Comparison of ENCODE assay signal across 26 cellular contexts in genomic region chr2:62662131-62662530, GRCh38. TPM values are rescaled to one million over a fixed set of nuclear protein-coding genes. Genes with fewer than 3 reads are reported as not detected.
DNase-seq lines count a peak whose midpoint lies in the region; ATAC-seq, FAIRE-seq and TF ChIP-seq lines count a peak whose summit lies in the region.
"Had no signal": no experiment of that assay in that cellular context is flagged by ENCODE, and none has a peak within 500 bp of the region (broad histone marks: within the 10 kb centered on the region; RNA-seq: fewer than 3 reads in every experiment).

No MANE protein-coding gene starts in this region.

- in situ Hi-C loops in IMR-90 (cut with MboI; ENCODE audit: low sequenced_read_pairs) = no loop called here

- peak overlapping the region; percentile 56; the same call in 1 of the 3 replicates for H2BK15ac ChIP-seq in IMR-90 (ENCODE audit: low read depth, low read length)
- H2BK15ac ChIP-seq in neuronal stem cell (ENCODE audit: low read length) = no peak overlapping the region

- POLR2A ChIA-PET in IMR-90 (lab: Charles Lee; ENCODE audit: unreplicated experiment) = no interaction called here

- no TSS peak for BruUV-seq in IMR-90 (replicated peaks; lab: Mats Ljungman, UMichigan)

- H2BK5ac ChIP-seq in IMR-90 (ENCODE audit: low read depth, low read length, poor library complexity, severe bottlenecking) (peak overlapping the region; percentile 48), neuronal stem cell (ENCODE audit: low read length) (no peak overlapping the region)

- no peaks in the 10 kb centered on the region for H4K20me1 ChIP-seq in IMR-90 (ENCODE audit: insufficient read depth, low read length)

- TF ChIP-seq POLR2A in IMR-90 (IDR thresholded peaks at IDR 0.05; ENCODE audit: low read depth, low read length) = no peak

- H2BK12ac ChIP-seq in neuronal stem cell (ENCODE audit: low read length) = no peak overlapping the region

- H3K9ac ChIP-seq in IMR-90 (ENCODE audit: low read depth, low read length) = no peak overlapping the region
- no peak overlapping the region for H3K9ac ChIP-seq in muscle layer of colon (ENCODE audit: low read length)
- no peak overlapping the region for H3K9ac ChIP-seq in subcutaneous abdominal adipose tissue (ENCODE audit: low read length in 5 of 5)
- H3K9ac ChIP-seq in neuronal stem cell (ENCODE audit: low read depth, low read length, poor library complexity) = no peak overlapping the region

- H4K8ac ChIP-seq in IMR-90 (ENCODE audit: low read depth in 2 of 2, low read length in 2 of 2) = peak overlapping the region in 1 of 2 experiments; percentile 38; a peak in 2 of 4 replicates
- no peak overlapping the region for H4K8ac ChIP-seq in neuronal stem cell (ENCODE audit: low read depth, low read length)

- ATAC-seq in IMR-90 (ENCODE audit: low read depth) (no peak), HG02885 (IDR thresholded peaks at IDR 0.05; ENCODE audit: poor library complexity, unreplicated experiment) (no peak)
- ATAC-seq: activated CD4-positive, alpha-beta T cell treated with anti-CD3 and anti-CD28 coated beads for 36 hours; activated CD8-positive, alpha-beta T cell treated with anti-CD3 and anti-CD28 coated beads, Interleukin-2, amount 10 ng/mL, durations not matched to agents 7 days and 5 days had no signal

- H2BK120ac ChIP-seq in IMR-90 (ENCODE audit: low read depth, low read length) (peak overlapping the region; percentile 88), neuronal stem cell (ENCODE audit: low read depth, low read length) (no peak overlapping the region)

- H2BK20ac ChIP-seq in IMR-90 (ENCODE audit: low read depth, low read length) = peak overlapping the region; percentile 50

- H3K4me3 ChIP-seq in IMR-90 (ENCODE audit: insufficient read depth, low read depth, low read length) (no peak overlapping the region), muscle layer of colon (ENCODE audit: low read depth in 1 of 2, low read length in 2 of 2) (no peak overlapping the region), subcutaneous abdominal adipose tissue (ENCODE audit: low read depth in 1 of 5, low read length in 5 of 5) (peak overlapping the region in 1 of 5 donors; percentile 7), neuronal stem cell (ENCODE audit: low read length in 2 of 2) (no peak overlapping the region)
- H3K4me3 ChIP-seq: lung, MG63, Peyer's patch, stomach, upper lobe of left lung had no signal

- H4K5ac ChIP-seq in IMR-90 (ENCODE audit: low read depth, low read length) = peak overlapping the region; percentile 76

- DNase-seq in IMR-90 (no peak), epithelial cell of prostate (ENCODE audit: low read depth, low spot score) (no peak), neuronal stem cell (ENCODE audit: low spot score) (no peak), RCC 7860 (ENCODE audit: low spot score) (no peak), HuH-7.5 (ENCODE audit: low spot score) (no peak)
- DNase-seq: activated CD4-positive, alpha-beta T cell treated with anti-CD3 and anti-CD28 coated beads for 36 hours; activated CD8-positive, alpha-beta T cell treated with anti-CD3 and anti-CD28 coated beads, Interleukin-2, amount 10 ng/mL, durations not matched to agents 7 days and 5 days; activated effector memory CD4-positive, alpha-beta T cell treated with Interleukin-2 at 50 U/mL for 16 hours; activated naive CD8-positive, alpha-beta T cell treated with anti-CD3 and anti-CD28 coated beads for 36 hours; DMS53; glutamatergic neuron; KBM-7; kidney glomerular epithelial cell; MG63; NCI-H2081; NCI-H226; Peyer's patch; small intestine; stimulated activated CD4-positive, alpha-beta T cell treated with anti-CD3 and anti-CD28 coated beads, Interleukin-1b, Interleukin-23, amount 100 ng/mL, for 48 hours; stimulated activated CD8-positive, alpha-beta memory T cell treated with anti-CD3 and anti-CD28 coated beads, Interleukin-4, amount 100 ng/mL, for 48 hours; stomach; upper lobe of left lung had no signal

- intact Hi-C loops in IMR-90 (cut with micrococcal nuclease) = loop anchor here (2.0 to 5.0 kb wide), 3 partner anchors 85 to 205 kb away; no protein-coding TSS in a partner anchor

- H3K27me3 ChIP-seq in IMR-90 (ENCODE audit: control insufficient read depth, insufficient read depth, low read length) (no peaks in the 10 kb centered on the region), muscle layer of colon (ENCODE audit: control insufficient read depth in 1 of 2, insufficient read depth in 2 of 2, low read length in 2 of 2) (no peaks in the 10 kb centered on the region), subcutaneous abdominal adipose tissue (ENCODE audit: control insufficient read depth in 5 of 5, insufficient read depth in 4 of 5, low read length in 5 of 5) (no peaks in the 10 kb centered on the region), neuronal stem cell (ENCODE audit: control insufficient read depth in 3 of 3, insufficient read depth in 3 of 3, low read depth in 1 of 3, low read length in 3 of 3) (no peaks in the 10 kb centered on the region)
- H3K27me3 ChIP-seq: MG63, Peyer's patch, stomach, upper lobe of left lung had no signal

- dilution Hi-C loops in IMR-90 (cut with HindIII; ENCODE audit: low sequenced_read_pairs, unreplicated experiment) = no loop called here

- H4K91ac ChIP-seq in IMR-90 (ENCODE audit: insufficient read depth, low read depth, low read length) (peak overlapping the region; percentile 95; the same call in 1 of the 2 replicates), neuronal stem cell (ENCODE audit: low read depth, low read length, poor library complexity) (no peak overlapping the region)

- H3K14ac ChIP-seq in IMR-90 (replicated peaks; ENCODE audit: low read depth, low read length) = peak overlapping the region; percentile 87
- H3K14ac ChIP-seq in neuronal stem cell (ENCODE audit: low read length) = no peak overlapping the region

- no peak for FAIRE-seq in RCC 7860 (lab: Jason Lieb, UNC)
- FAIRE-seq: small intestine had no signal

- H3K36me3 ChIP-seq in IMR-90 (ENCODE audit: control insufficient read depth, insufficient read depth, low read length) (no peaks in the 10 kb centered on the region), muscle layer of colon (ENCODE audit: insufficient read depth, low read length) (no peaks in the 10 kb centered on the region), subcutaneous abdominal adipose tissue (ENCODE audit: control insufficient read depth in 5 of 5, insufficient read depth in 5 of 5, low read length in 5 of 5) (no peaks in the 10 kb centered on the region), neuronal stem cell (replicated peaks in 1 of 2; ENCODE audit: control insufficient read depth in 2 of 2, insufficient read depth in 2 of 2, low read length in 2 of 2) (no peaks in the 10 kb centered on the region)
- H3K36me3 ChIP-seq: MG63, Peyer's patch, stomach, upper lobe of left lung had no signal

- H3K56ac ChIP-seq in IMR-90 (ENCODE audit: extremely low read depth, insufficient read depth, low read length) = no peak overlapping the region; the same call in 1 of the 2 replicates

- H2AK9ac ChIP-seq in IMR-90 (replicated peaks; ENCODE audit: low read depth, low read length, poor library complexity) = no peak overlapping the region

- H3K9me1 ChIP-seq in IMR-90 (ENCODE audit: insufficient read depth, low read length) = peaks cover 12% of the 10 kb centered on the region

- CTCF ChIA-PET in IMR-90 (lab: Yijun Ruan, JAX) = interaction anchor here (1.2 kb wide), 1 partner anchor 10 kb away, joined by 4 read pairs; no protein-coding TSS in a partner anchor

- no peak for TF ChIP-seq CTCF in IMR-90 (conservative IDR thresholded peaks at IDR 0.05; ENCODE audit: low read depth, low read length)

- H3K18ac ChIP-seq in IMR-90 (ENCODE audit: low read depth, low read length) (peak overlapping the region; percentile 87), neuronal stem cell (ENCODE audit: low read length) (no peak overlapping the region)

- H3K23ac ChIP-seq in IMR-90 (ENCODE audit: low read depth, low read length) (peak overlapping the region; percentile 36), neuronal stem cell (ENCODE audit: low read depth, low read length, poor library complexity) (no peak overlapping the region)

- H3K4me2 ChIP-seq in IMR-90 (ENCODE audit: low read depth, low read length) = no peak overlapping the region
- no peak overlapping the region for H3K4me2 ChIP-seq in neuronal stem cell (ENCODE audit: insufficient read depth, low read length, poor library complexity, severe bottlenecking)

- no peak overlapping the region; the same call in 1 of the 2 replicates for H2AK5ac ChIP-seq in IMR-90 (ENCODE audit: low read depth, low read length)
- no peak overlapping the region for H2AK5ac ChIP-seq in neuronal stem cell (ENCODE audit: low read depth, low read length)

- TF ChIP-seq RAD21 in IMR-90 (IDR thresholded peaks at IDR 0.05; ENCODE audit: low read length) = no peak

- H3K4ac ChIP-seq in IMR-90 (ENCODE audit: low read depth, low read length) (peak overlapping the region; percentile 88; the same call in 1 of the 2 replicates), neuronal stem cell (ENCODE audit: low read length) (no peak overlapping the region)

- WGBS in IMR-90 (ENCODE audit: extremely low coverage in 2 of 2, insufficient read length in 1 of 2), 2 experiments = no CpG with 5 or more reads among the region's 2 CpGs
- no CpG with 5 or more reads among the region's 2 CpGs for WGBS in neuronal stem cell (ENCODE audit: extremely low coverage in 2 of 2, insufficient read length in 2 of 2, insufficient replicate concordance in 1 of 2), 2 donors

- H3K27ac ChIP-seq in IMR-90 (ENCODE audit: insufficient read depth, low read length) = peak overlapping the region; percentile 80; the same call in 1 of the 2 replicates
- H3K27ac ChIP-seq in epithelial cell of prostate = peak overlapping the region; percentile 80
- peak overlapping the region; percentile 81 for H3K27ac ChIP-seq in muscle layer of colon (ENCODE audit: low read depth, low read length)
- peak overlapping the region; percentile 83 for H3K27ac ChIP-seq in subcutaneous abdominal adipose tissue (ENCODE audit: low read depth, low read length)
- H3K27ac ChIP-seq in neuronal stem cell (replicated peaks; ENCODE audit: low read length) = no peak overlapping the region
- H3K27ac ChIP-seq: upper lobe of left lung had no signal

- H3K4me1 ChIP-seq in IMR-90 (ENCODE audit: control insufficient read depth, insufficient read depth, low read length) (peaks cover 16% of the 10 kb centered on the region), muscle layer of colon (ENCODE audit: insufficient read depth, low read length) (peaks cover 71% of the 10 kb centered on the region), subcutaneous abdominal adipose tissue (ENCODE audit: control insufficient read depth in 5 of 5, insufficient read depth in 5 of 5, low read length in 5 of 5) (peaks cover 6 to 62% (median 53%) of the 10 kb centered on the region in 5 donors), neuronal stem cell (ENCODE audit: control insufficient read depth in 2 of 2, insufficient read depth in 1 of 2, low read depth in 1 of 2, low read length in 2 of 2) (peaks cover 3 to 22% of the 10 kb centered on the region in 2 donors)
- H3K4me1 ChIP-seq: Peyer's patch had no signal

- H3K9me3 ChIP-seq in IMR-90 (ENCODE audit: control insufficient read depth, insufficient read depth, low read length) (no peaks in the 10 kb centered on the region), muscle layer of colon (ENCODE audit: low read length) (no peaks in the 10 kb centered on the region), subcutaneous abdominal adipose tissue (ENCODE audit: control insufficient read depth in 5 of 5, low read length in 5 of 5) (no peaks in the 10 kb centered on the region), neuronal stem cell (replicated peaks in 1 of 2; ENCODE audit: control insufficient read depth in 2 of 2, insufficient read depth in 1 of 2, low read depth in 1 of 2, low read length in 2 of 2) (no peaks in the 10 kb centered on the region)
- H3K9me3 ChIP-seq: MG63, Peyer's patch, stomach, upper lobe of left lung had no signal

- 0 out of 4 replicates have a peak, but pooled peaks cover 0 to 3% of the 10 kb centered on the region in 2 experiments for H3K79me1 ChIP-seq in IMR-90 (ENCODE audit: low read depth in 1 of 2, low read length in 2 of 2)
- H3K79me1 ChIP-seq in neuronal stem cell (ENCODE audit: low read depth, low read length) = no peaks in the 10 kb centered on the region

- H2AFZ ChIP-seq in IMR-90 (replicated peaks; ENCODE audit: low read length, poor library complexity) (no peak overlapping the region), neuronal stem cell (ENCODE audit: low read length) (no peak overlapping the region)

RNA-seq across cellular contexts. Expression of gene EHBP1, which starts 43.4 kb away (rescaled TPM):
- 44.4 and 55.0 TPM in 2 replicates for total RNA-seq in IMR-90 (2012; rRNA removed)
- polyA plus RNA-seq in IMR-90 (2012; rRNA removed) = 28.3 and 28.5 TPM in 2 replicates
- 8.3 and 11.9 TPM in 2 replicates for polyA plus RNA-seq in IMR-90 (2012; cell fraction: cytosol; rRNA removed)
- polyA plus RNA-seq in IMR-90 (2012; cell fraction: nucleus; rRNA removed; ENCODE audit: low replicate concordance) = 10.9 and 45.6 TPM in 2 replicates
- polyA plus RNA-seq in neuronal stem cell (2013, experiment 1 of 2) = 34.0 TPM
- 33.8 TPM for polyA plus RNA-seq in neuronal stem cell (2013, experiment 2 of 2)
